In genomic region chr7:34821965-34822558, GRCh38 we compare ENCODE assay signal across 2 cellular contexts.
TF ChIP-seq lines count a peak whose summit lies in the region.

No MANE protein-coding gene starts in this region.

TF ChIP-seq in IMR-90, 13 proteins besides CTCF, POLR2A, EP300 and RAD21:
- no peak for TF ChIP-seq USF2 (IDR thresholded peaks at IDR 0.05; ENCODE audit: low read depth, low read length)
- TF ChIP-seq RCOR1 (IDR thresholded peaks at IDR 0.05; ENCODE audit: insufficient replicate concordance, low read length) = no peak
- TF ChIP-seq NFE2L2 (IDR thresholded peaks at IDR 0.05; ENCODE audit: low read depth, low read length) = no peak
- TF ChIP-seq CEBPB (IDR thresholded peaks at IDR 0.05; ENCODE audit: low read depth, low read length) = no peak
- TF ChIP-seq MAZ (IDR thresholded peaks at IDR 0.05; ENCODE audit: borderline replicate concordance, low read depth, low read length) = no peak
- no peak for TF ChIP-seq BHLHE40 (IDR thresholded peaks at IDR 0.05; ENCODE audit: low read depth, low read length)
- TF ChIP-seq MXI1 (IDR thresholded peaks at IDR 0.05; ENCODE audit: borderline replicate concordance, low read depth, low read length) = no peak
- TF ChIP-seq CHD1 (IDR thresholded peaks at IDR 0.05; ENCODE audit: low read depth, low read length) = no peak
- TF ChIP-seq SMC3 (IDR thresholded peaks at IDR 0.05; ENCODE audit: low read depth, low read length) = no peak

TF ChIP-seq in H1, 55 proteins besides CTCF, POLR2A, EP300 and RAD21:
- TF ChIP-seq TAF1 (IDR thresholded peaks at IDR 0.05; ENCODE audit: low read depth, low read length) (no peak), YY1 (IDR thresholded peaks at IDR 0.05; ENCODE audit: low read depth, low read length) (peak; percentile 67)
